In genomic region chr7:4725014-4725951, GRCh38 we compare ENCODE assay signal across 8 cellular contexts. TPM values are rescaled to one million over a fixed set of nuclear protein-coding genes. Genes with fewer than 3 reads are reported as not detected.
DNase-seq lines count a peak whose midpoint lies in the region; ATAC-seq and TF ChIP-seq lines count a peak whose summit lies in the region.

No MANE protein-coding gene starts in this region.

- no peaks in the 10 kb centered on the region for H3K27me3 Mint-ChIP-seq in activated CD8-positive, alpha-beta T cell treated with anti-CD3 and anti-CD28 coated beads for 36 hours
- no peaks in the 10 kb centered on the region for H3K27me3 Mint-ChIP-seq in effector memory CD8-positive, alpha-beta T cell

- H3K4me3 Mint-ChIP-seq in activated CD8-positive, alpha-beta T cell treated with anti-CD3 and anti-CD28 coated beads for 36 hours = peak overlapping the region; percentile 74
- peak overlapping the region; percentile 82 to 92 for H3K4me3 Mint-ChIP-seq in effector memory CD8-positive, alpha-beta T cell
- H3K4me3 Mint-ChIP-seq in stimulated activated effector memory CD8-positive, alpha-beta T cell treated with anti-CD3 and anti-CD28 coated beads, Interleukin-12 subunit alpha, Interleukin-12 subunit beta, amount 100 ng/mL, for 72 hours = peak overlapping the region; percentile 85

- H3K18ac ChIP-seq in mesenchymal stem cell (ENCODE audit: low read depth in 1 of 2, low read length in 2 of 2) = peak overlapping the region; percentile 78 to 99

- peak overlapping the region; percentile 97 for H3K27ac ChIP-seq in mesenchymal stem cell (ENCODE audit: low read length, poor library complexity, severe bottlenecking)

- peaks cover 49% of the 10 kb centered on the region for H3K4me1 ChIP-seq in mesenchymal stem cell (ENCODE audit: control insufficient read depth, insufficient read depth, low read depth, low read length)

- H3K4me2 ChIP-seq in mesenchymal stem cell (ENCODE audit: low read length, poor library complexity, severe bottlenecking) = peak overlapping the region; percentile 67

- peaks cover 57% of the 10 kb centered on the region for H3K4me1 Mint-ChIP-seq in activated CD8-positive, alpha-beta T cell treated with anti-CD3 and anti-CD28 coated beads for 36 hours (ENCODE audit: low read depth)
- H3K4me1 Mint-ChIP-seq in effector memory CD8-positive, alpha-beta T cell (ENCODE audit: low read depth in 2 of 2) = peaks cover 28 to 37% of the 10 kb centered on the region in 2 donors
- peaks cover 31% of the 10 kb centered on the region for H3K4me1 Mint-ChIP-seq in stimulated activated effector memory CD8-positive, alpha-beta T cell treated with anti-CD3 and anti-CD28 coated beads, Interleukin-12 subunit alpha, Interleukin-12 subunit beta, amount 100 ng/mL, for 72 hours

- peak; percentile 41 for DNase-seq in Caki2 (ENCODE audit: low read depth)
- DNase-seq in LNCaP clone FGC (ENCODE audit: low read depth) = peak; percentile 35
- peak; percentile 87 for DNase-seq in activated CD8-positive, alpha-beta T cell treated with anti-CD3 and anti-CD28 coated beads for 36 hours
- DNase-seq in effector memory CD8-positive, alpha-beta T cell = peak; percentile 16 to 41 (median 39)
- DNase-seq in mesenchymal stem cell = peak; percentile 97
- peak; percentile 28 to 60 for DNase-seq in stimulated activated effector memory CD8-positive, alpha-beta T cell treated with anti-CD3 and anti-CD28 coated beads, Interleukin-12 subunit alpha, Interleukin-12 subunit beta, amount 100 ng/mL, for 72 hours (ENCODE audit: low spot score in 2 of 2)
- no peak for DNase-seq in DMS114 treated with DMSO at 0.1 percent for 48 hours (lab: John Stamatoyannopoulos, UW; ENCODE audit: unreplicated experiment)

- peak overlapping the region; percentile 45 for H3K4me3 ChIP-seq in LNCaP clone FGC (ENCODE audit: low read depth, low read length)
- H3K4me3 ChIP-seq in mesenchymal stem cell (ENCODE audit: insufficient read depth in 1 of 2, low read depth in 1 of 2, low read length in 2 of 2) = peak overlapping the region; percentile 43 to 82

- intact Hi-C loops in activated CD8-positive, alpha-beta T cell treated with anti-CD3 and anti-CD28 coated beads for 36 hours (cut with micrococcal nuclease) = no loop called here

- peak overlapping the region; percentile 63 for H2BK5ac ChIP-seq in mesenchymal stem cell (ENCODE audit: low read depth, low read length, poor library complexity, severe bottlenecking)

- no peak; the same call in 1 of the 2 replicates for TF ChIP-seq CTCF in LNCaP clone FGC (IDR thresholded peaks at IDR 0.05; ENCODE audit: control insufficient read depth, extremely low read depth, insufficient read depth)
- no peak for TF ChIP-seq CTCF in activated CD8-positive, alpha-beta T cell treated with anti-CD3 and anti-CD28 coated beads for 36 hours (IDR thresholded peaks at IDR 0.05)

- peak overlapping the region; percentile 99 for H4K91ac ChIP-seq in mesenchymal stem cell (ENCODE audit: low read length)

- peaks cover 4% of the 10 kb centered on the region for H3K36me3 Mint-ChIP-seq in activated CD8-positive, alpha-beta T cell treated with anti-CD3 and anti-CD28 coated beads for 36 hours (ENCODE audit: low read depth)
- peaks cover 37% of the 10 kb centered on the region for H3K36me3 Mint-ChIP-seq in effector memory CD8-positive, alpha-beta T cell (ENCODE audit: insufficient read depth)
- H3K36me3 Mint-ChIP-seq in stimulated activated effector memory CD8-positive, alpha-beta T cell treated with anti-CD3 and anti-CD28 coated beads, Interleukin-12 subunit alpha, Interleukin-12 subunit beta, amount 100 ng/mL, for 72 hours = peaks cover 38% of the 10 kb centered on the region

- peak overlapping the region in 1 of 2 experiments; percentile 84 for H3K14ac ChIP-seq in mesenchymal stem cell (ENCODE audit: low read length in 2 of 2)

- peak overlapping the region; percentile 93 for H4K8ac ChIP-seq in mesenchymal stem cell (ENCODE audit: low read length)

- CTCF ChIA-PET in activated CD8-positive, alpha-beta T cell treated with anti-CD3 and anti-CD28 coated beads for 36 hours (lab: Charles Lee) = interaction anchor here (0.8 to 3.0 kb wide), 7 partner anchors 8 to 158 kb away, joined by 3 to 13 read pairs (median 4); partner anchors contain the start of gene RADIL

- no peaks in the 10 kb centered on the region for H3K27me3 ChIP-seq in mesenchymal stem cell (ENCODE audit: control insufficient read depth in 1 of 2, insufficient read depth in 1 of 2, low read length in 2 of 2)

- H2AK5ac ChIP-seq in mesenchymal stem cell (ENCODE audit: low read length, severe bottlenecking) = peak overlapping the region; percentile 64

- H3K9ac ChIP-seq in mesenchymal stem cell (ENCODE audit: low read length) = peak overlapping the region; percentile 95

- POLR2A ChIA-PET in activated CD8-positive, alpha-beta T cell treated with anti-CD3 and anti-CD28 coated beads for 36 hours (lab: Charles Lee) = interaction anchor here (0.5 to 3.5 kb wide), 17 partner anchors 8 to 800 kb away, joined by 3 to 16 read pairs (median 4); partner anchors contain the start of gene AP5Z1

- H2BK120ac ChIP-seq in mesenchymal stem cell (ENCODE audit: low read depth, low read length) = peak overlapping the region; percentile 86

- peak overlapping the region; percentile 83 for H2BK15ac ChIP-seq in mesenchymal stem cell (ENCODE audit: low read depth, poor library complexity, severe bottlenecking)

- H3K27ac Mint-ChIP-seq in activated CD8-positive, alpha-beta T cell treated with anti-CD3 and anti-CD28 coated beads for 36 hours = peak overlapping the region; percentile 88
- peak overlapping the region; percentile 86 to 93 for H3K27ac Mint-ChIP-seq in effector memory CD8-positive, alpha-beta T cell
- H3K27ac Mint-ChIP-seq in stimulated activated effector memory CD8-positive, alpha-beta T cell treated with anti-CD3 and anti-CD28 coated beads, Interleukin-12 subunit alpha, Interleukin-12 subunit beta, amount 100 ng/mL, for 72 hours = peak overlapping the region; percentile 91

- peak overlapping the region; percentile 91 to 97 for H2BK12ac ChIP-seq in mesenchymal stem cell (ENCODE audit: low read length in 2 of 2)

- peaks cover 31% of the 10 kb centered on the region for H3K79me1 ChIP-seq in mesenchymal stem cell (replicated peaks; ENCODE audit: low read length, poor library complexity, severe bottlenecking)

- peak overlapping the region; percentile 85 to 95 for H3K4ac ChIP-seq in mesenchymal stem cell (ENCODE audit: low read depth in 1 of 2, low read length in 2 of 2)

- no peak overlapping the region for H2AFZ ChIP-seq in mesenchymal stem cell (ENCODE audit: low read depth, low read length)

- in situ Hi-C loops in Caki2 (cut with HindIII; ENCODE audit: low pct_unique_long_range_greater_than_20kb, low sequenced_read_pairs) = no loop called here

- H3K9me3 Mint-ChIP-seq in activated CD8-positive, alpha-beta T cell treated with anti-CD3 and anti-CD28 coated beads for 36 hours = no peaks in the 10 kb centered on the region
- H3K9me3 Mint-ChIP-seq in effector memory CD8-positive, alpha-beta T cell = no peaks in the 10 kb centered on the region
- H3K9me3 Mint-ChIP-seq in stimulated activated effector memory CD8-positive, alpha-beta T cell treated with anti-CD3 and anti-CD28 coated beads, Interleukin-12 subunit alpha, Interleukin-12 subunit beta, amount 100 ng/mL, for 72 hours = no peaks in the 10 kb centered on the region

- peak overlapping the region in 1 of 2 experiments; percentile 61 for H3K23ac ChIP-seq in mesenchymal stem cell (ENCODE audit: low read length in 2 of 2)

- peak; percentile 71 for ATAC-seq in GM21528 (IDR thresholded peaks at IDR 0.05; ENCODE audit: low FRiP score, unreplicated experiment)
- ATAC-seq in activated CD8-positive, alpha-beta T cell treated with anti-CD3 and anti-CD28 coated beads for 36 hours = peak; percentile 79
- peak; percentile 84 for ATAC-seq in effector memory CD8-positive, alpha-beta T cell (replicated peaks)
- ATAC-seq in stimulated activated effector memory CD8-positive, alpha-beta T cell treated with anti-CD3 and anti-CD28 coated beads, Interleukin-12 subunit alpha, Interleukin-12 subunit beta, amount 100 ng/mL, for 72 hours = peak; percentile 90

- 38% methylated on average over 47 of the region's 50 CpGs for WGBS in mesenchymal stem cell

- no peaks in the 10 kb centered on the region for H3K9me3 ChIP-seq in mesenchymal stem cell (ENCODE audit: control insufficient read depth, low read length)

- H3K36me3 ChIP-seq in mesenchymal stem cell (ENCODE audit: control insufficient read depth in 1 of 2, insufficient read depth in 2 of 2, low read depth in 1 of 2, low read length in 2 of 2) = peaks cover 12 to 44% of the 10 kb centered on the region in 2 experiments

RNA-seq across cellular contexts. Expression of gene FOXK1, which starts 43.2 kb away (rescaled TPM):
- 13.2 and 19.8 TPM in 2 replicates for total RNA-seq in Caki2 (2014; rRNA removed; shearing (Covaris generic); ENCODE audit: low replicate concordance)
- total RNA-seq in activated CD8-positive, alpha-beta T cell treated with anti-CD3 and anti-CD28 coated beads for 36 hours = 10 to 100 TPM; 38.5 to 39.6 TPM
- polyA plus RNA-seq in mesenchymal stem cell (2013, experiment 1 of 2) = 12.9 TPM
- polyA plus RNA-seq in mesenchymal stem cell (2013, experiment 2 of 2) = 12.3 TPM

RNA-seq across cellular contexts. Expression of gene AP5Z1, which starts 50.1 kb away (rescaled TPM):
- 20.2 and 29.8 TPM in 2 replicates for total RNA-seq in Caki2 (2014; rRNA removed; shearing (Covaris generic); ENCODE audit: low replicate concordance)
- total RNA-seq in activated CD8-positive, alpha-beta T cell treated with anti-CD3 and anti-CD28 coated beads for 36 hours = 10 to 100 TPM; 21.2 to 21.3 TPM
- polyA plus RNA-seq in mesenchymal stem cell (2013, experiment 1 of 2) = 30.2 TPM
- polyA plus RNA-seq in mesenchymal stem cell (2013, experiment 2 of 2) = 30.0 TPM
